In genomic region chr6:147246853-147247635, GRCh38 we compare ENCODE assay signal across 17 cellular contexts. TPM values are rescaled to one million over a fixed set of nuclear protein-coding genes. Genes with fewer than 3 reads are reported as not detected.
DNase-seq lines count a peak whose midpoint lies in the region; ATAC-seq, FAIRE-seq and TF ChIP-seq lines count a peak whose summit lies in the region.
"Had no signal": no experiment of that assay in that cellular context is flagged by ENCODE, and none has a peak within 500 bp of the region (broad histone marks: within the 10 kb centered on the region; RNA-seq: fewer than 3 reads in every experiment).

No MANE protein-coding gene starts in this region.

- H2BK20ac ChIP-seq in H1 (ENCODE audit: low read length), result no peak overlapping the region

- no peaks in the 10 kb centered on the region for H3K23me2 ChIP-seq in H1 (ENCODE audit: low read depth, low read length)

- H3K9me3 Mint-ChIP-seq in nephron progenitor cell, result peaks cover 27% of the 10 kb centered on the region
- H3K9me3 Mint-ChIP-seq: CD4-positive, alpha-beta T cell; IgD-negative memory B cell had no signal

- intact Hi-C loops in HepG2 (cut with micrococcal nuclease; ENCODE audit: unreplicated experiment), result no loop called here
- intact Hi-C loops in right lobe of liver (cut with DNase I), result no loop called here

- BruUV-seq in HepG2 (replicated peaks; lab: Mats Ljungman, UMichigan), result no TSS peak

- no peak overlapping the region for H3K4ac ChIP-seq in H1 (replicated peaks; ENCODE audit: insufficient read length, low read depth, low read length)

- no peak overlapping the region for H3K27ac Mint-ChIP-seq in nephron progenitor cell
- H3K27ac Mint-ChIP-seq: B cell; CD4-positive, alpha-beta T cell; IgD-negative memory B cell had no signal

- H3K56ac ChIP-seq in H1 (replicated peaks; ENCODE audit: insufficient read length, low read depth, low read length), result no peak overlapping the region

- TF ChIP-seq CTCF in HepG2 (CRISPR knock-in tag; IDR thresholded peaks at IDR 0.05) (no peak), right lobe of liver (IDR thresholded peaks at IDR 0.05) (no peak), H1 (IDR thresholded peaks at IDR 0.05; ENCODE audit: control extremely low read depth in 1 of 3, insufficient read depth in 1 of 3, low read depth in 1 of 3, low read length in 3 of 3) (no peak), nephron progenitor cell (IDR thresholded peaks at IDR 0.05) (no peak)

- no peak overlapping the region for H3K18ac ChIP-seq in H1 (ENCODE audit: extremely low read depth, low read length)

- H3K4me2 ChIP-seq in HepG2 (ENCODE audit: low read depth, low read length) (no peak overlapping the region), H1 (ENCODE audit: insufficient read depth in 1 of 2, low read depth in 2 of 2, low read length in 2 of 2) (no peak overlapping the region)

- H3K27me3 ChIP-seq in HepG2 (ENCODE audit: control insufficient read depth in 1 of 2, insufficient read depth in 2 of 2, low read length in 2 of 2), result no peaks in the 10 kb centered on the region
- H3K27me3 ChIP-seq in right lobe of liver, result no peaks in the 10 kb centered on the region
- no peaks in the 10 kb centered on the region for H3K27me3 ChIP-seq in H1 (replicated peaks in 1 of 4; ENCODE audit: control insufficient read depth in 3 of 4, extremely low read depth in 1 of 4, insufficient read depth in 3 of 4, low read length in 3 of 4)

- DNase-seq in HepG2 (ENCODE audit: low spot score) (no peak), right lobe of liver (no peak), SK-N-MC (ENCODE audit: low read depth, low spot score) (no peak), H1 (ENCODE audit: low read depth in 1 of 2, low spot score in 2 of 2) (no peak), nephron progenitor cell (no peak)
- DNase-seq: C1 segment of cervical spinal cord; Calu3; CD4-positive, alpha-beta T cell; DMS 273 treated with DMSO at 0.1 percent for 48 hours; DMS79; GM23248; H7 had no signal

- H3K79me2 ChIP-seq in HepG2 (ENCODE audit: insufficient read depth, low read length) (no peaks in the 10 kb centered on the region), H1 (ENCODE audit: control insufficient read depth in 1 of 2, insufficient read depth in 2 of 2, low read length in 2 of 2) (no peaks in the 10 kb centered on the region)

- no peak overlapping the region for H3K4me3 ChIP-seq in HepG2 (replicated peaks in 1 of 3; ENCODE audit: insufficient read depth in 1 of 3, low read depth in 2 of 3, low read length in 3 of 3)
- H3K4me3 ChIP-seq in right lobe of liver, result no peak overlapping the region
- peak overlapping the region; percentile 17; the same call in 1 of the 2 replicates for H3K4me3 ChIP-seq in SK-N-MC
- no peak overlapping the region for H3K4me3 ChIP-seq in H1 (ENCODE audit: extremely low read depth in 1 of 4, insufficient read depth in 2 of 4, low read depth in 3 of 4, low read length in 4 of 4)
- H3K4me3 ChIP-seq: GM12878, GM23248 had no signal

- ATAC-seq in HepG2, result no peak
- no peak for ATAC-seq in right lobe of liver
- no peak for ATAC-seq in HG03108 (IDR thresholded peaks at IDR 0.05; ENCODE audit: unreplicated experiment)
- ATAC-seq in GM18498 (IDR thresholded peaks at IDR 0.05; ENCODE audit: unreplicated experiment), result no peak
- ATAC-seq: GM12878 had no signal

- CTCF ChIA-PET in HepG2 (lab: Yijun Ruan, JAX; ENCODE audit: low intra/inter-chr PET ratio, low total read pairs) (no interaction called here), H1 (lab: Charles Lee; ENCODE audit: partially characterized antibody) (no interaction called here)

- peaks cover 58% of the 10 kb centered on the region for H3K36me3 Mint-ChIP-seq in nephron progenitor cell (ENCODE audit: low read depth)

- H4K5ac ChIP-seq in H1 (ENCODE audit: insufficient read length, low read depth, low read length), result no peak overlapping the region

- no peaks in the 10 kb centered on the region for H3K27me3 Mint-ChIP-seq in nephron progenitor cell (ENCODE audit: low read depth, poor library complexity)
- H3K27me3 Mint-ChIP-seq: B cell; CD4-positive, alpha-beta T cell; IgD-negative memory B cell had no signal

- no peaks in the 10 kb centered on the region for H3K79me1 ChIP-seq in H1 (ENCODE audit: low read depth, low read length)

- TF ChIP-seq RAD21 in HepG2 (CRISPR knock-in tag; IDR thresholded peaks at IDR 0.05) (no peak), H1 (IDR thresholded peaks at IDR 0.05 in 1 of 2, conservative IDR thresholded peaks at IDR 0.05 in 1 of 2; ENCODE audit: low read depth in 2 of 2, low read length in 2 of 2) (no peak)

- no peak overlapping the region for H3K23ac ChIP-seq in H1 (ENCODE audit: insufficient read length)

- H2BK5ac ChIP-seq in H1 (ENCODE audit: low read depth, low read length), result no peak overlapping the region

- H3K4me1 Mint-ChIP-seq in nephron progenitor cell, result no peaks in the 10 kb centered on the region
- H3K4me1 Mint-ChIP-seq: B cell had no signal

- 95% methylated on average over 5 of the region's 5 CpGs for WGBS in HepG2 (ENCODE audit: low lambda C conversion rate)
- WGBS in right lobe of liver (ENCODE audit: insufficient coverage, low coverage, low lambda C conversion rate, missing lambda C conversion rate), result 93% methylated on average over 5 of the region's 5 CpGs
- WGBS in H1 (ENCODE audit: extremely low coverage in 1 of 2, insufficient coverage in 1 of 2, insufficient read length in 1 of 2, insufficient replicate concordance in 2 of 2, low coverage in 1 of 2, low lambda C conversion rate in 2 of 2, missing lambda C conversion rate in 1 of 2), 2 experiments, result 88% methylated on average over 5 of the region's 5 CpGs; no CpG with 5 or more reads in 1 of the 2 experiments

- no peak overlapping the region for H2AFZ ChIP-seq in HepG2 (ENCODE audit: low read length)
- H2AFZ ChIP-seq in H1 (ENCODE audit: low read length), result no peak overlapping the region
- H2AFZ ChIP-seq: GM23248 had no signal

- H4K20me1 ChIP-seq in HepG2 (ENCODE audit: insufficient read depth, low read length) (no peaks in the 10 kb centered on the region), H1 (replicated peaks in 1 of 2; ENCODE audit: control insufficient read depth in 1 of 2, insufficient read depth in 2 of 2, low read length in 2 of 2) (no peaks in the 10 kb centered on the region)

- POLR2A ChIA-PET in HepG2 (lab: Yijun Ruan, JAX) (no interaction called here), H1 (lab: Charles Lee; ENCODE audit: partially characterized antibody) (no interaction called here)

- H3K9ac ChIP-seq in HepG2 (ENCODE audit: insufficient read depth, low read depth, low read length) (no peak overlapping the region), SK-N-MC (ENCODE audit: insufficient read length) (no peak overlapping the region), H1 (replicated peaks in 1 of 4; ENCODE audit: extremely low read depth in 1 of 4, low read depth in 3 of 4, low read length in 3 of 4) (peak overlapping the region in 1 of 4 experiments; percentile 34; a peak in 1 of 7 replicates)
- H3K9ac ChIP-seq: GM23248 had no signal

- H2BK15ac ChIP-seq in H1 (ENCODE audit: low read length), result no peak overlapping the region

- FAIRE-seq in HepG2 (lab: Jason Lieb, UNC), result no peak
- peak; percentile 7 for FAIRE-seq in H1 (lab: Jason Lieb, UNC)
- FAIRE-seq: GM12878 had no signal

- H3K27ac ChIP-seq in HepG2 (ENCODE audit: extremely low read length, insufficient read depth, low read length) (no peak overlapping the region), right lobe of liver (no peak overlapping the region), SK-N-MC (peak overlapping the region; percentile 16; the same call in 1 of the 2 replicates), H1 (ENCODE audit: low read depth, low read length) (no peak overlapping the region)
- H3K27ac ChIP-seq: GM23248 had no signal

- no peak overlapping the region for H2BK120ac ChIP-seq in H1 (replicated peaks; ENCODE audit: low read depth, low read length)

- no peak overlapping the region for H3K14ac ChIP-seq in H1 (ENCODE audit: insufficient read length)

- H3K9me3 ChIP-seq in HepG2 (ENCODE audit: low read length) (no peaks in the 10 kb centered on the region), right lobe of liver (no peaks in the 10 kb centered on the region), SK-N-MC (ENCODE audit: low read depth, low read length) (no peaks in the 10 kb centered on the region), H1 (ENCODE audit: insufficient read depth in 2 of 2, low read depth in 1 of 2, low read length in 1 of 2) (peaks cover 0 to 3% of the 10 kb centered on the region in 2 experiments; a peak in 1 of 4 replicates)

- H2BK12ac ChIP-seq in H1 (ENCODE audit: low read depth, low read length), result no peak overlapping the region

- in situ Hi-C loops in HepG2 (cut with HindIII; ENCODE audit: extremely low pct_ligation_motif_present, low pct_unique_long_range_greater_than_20kb), result no loop called here

- H4K91ac ChIP-seq in H1 (replicated peaks; ENCODE audit: insufficient read length, low read length), result no peak overlapping the region

- H3K4me3 Mint-ChIP-seq in nephron progenitor cell, result no peak overlapping the region
- H3K4me3 Mint-ChIP-seq: B cell; CD4-positive, alpha-beta T cell; IgD-negative memory B cell had no signal

- TF ChIP-seq EP300 in HepG2 (IDR thresholded peaks at IDR 0.05; ENCODE audit: low read depth in 2 of 2, low read length in 2 of 2) (no peak), HepG2 (CRISPR knock-in tag; IDR thresholded peaks at IDR 0.05; ENCODE audit: borderline replicate concordance) (no peak), H1 (IDR thresholded peaks at IDR 0.05; ENCODE audit: borderline replicate concordance in 1 of 2, low read depth in 2 of 2, low read length in 2 of 2) (no peak)

- TF ChIP-seq POLR2A in HepG2 (IDR thresholded peaks at IDR 0.05; ENCODE audit: insufficient read depth in 1 of 2, low read depth in 2 of 2, low read length in 2 of 2) (no peak), right lobe of liver (IDR thresholded peaks at IDR 0.05) (no peak), H1 (IDR thresholded peaks at IDR 0.05; ENCODE audit: control extremely low read depth in 1 of 2, low read depth in 2 of 2, low read length in 2 of 2) (no peak)

- peaks cover 7% of the 10 kb centered on the region in 2 experiments; a peak in 4 of 5 replicates for H3K36me3 ChIP-seq in HepG2 (replicated peaks in 1 of 2; ENCODE audit: control insufficient read depth in 1 of 2, insufficient read depth in 2 of 2, low read length in 2 of 2)
- peaks cover 0 to 5% (median 2%) of the 10 kb centered on the region in 4 donors for H3K36me3 ChIP-seq in right lobe of liver
- H3K36me3 ChIP-seq in SK-N-MC (ENCODE audit: insufficient read depth, low read length), result peaks cover 4% of the 10 kb centered on the region; the same call in 1 of the 2 replicates
- H3K36me3 ChIP-seq in H1 (ENCODE audit: control insufficient read depth in 2 of 4, insufficient read depth in 4 of 4, low read length in 3 of 4), result peaks cover 0 to 9% (median 2%) of the 10 kb centered on the region in 4 experiments; a peak in 1 of 8 replicates

- H3K4me1 ChIP-seq in HepG2 (ENCODE audit: insufficient read depth, low read length) (no peaks in the 10 kb centered on the region), right lobe of liver (no peaks in the 10 kb centered on the region), H1 (replicated peaks in 1 of 4; ENCODE audit: control insufficient read depth in 3 of 4, insufficient read depth in 4 of 4, low read length in 3 of 4) (peaks cover 0 to 4% (median 3%) of the 10 kb centered on the region in 4 experiments; a peak in 3 of 7 replicates)

- H2AK5ac ChIP-seq in H1 (ENCODE audit: low read depth, low read length), result no peak overlapping the region

- H4K8ac ChIP-seq in H1 (ENCODE audit: extremely low read depth, insufficient read depth, low read length), result no peak overlapping the region

RNA-seq across cellular contexts. Expression of gene STXBP5, which starts 42.8 kb away (rescaled TPM):
- total RNA-seq in HepG2 (2016; rRNA removed; fragmentation: Illumina TruSeq; extraction: Trizol), result 19.4 and 21.8 TPM in 2 replicates
- total RNA-seq in HepG2 (2016; cell fraction: cytosol; rRNA removed; fragmentation: Illumina TruSeq; extraction: Trizol; ENCODE audit: low read depth), result 3.0 and 4.1 TPM in 2 replicates
- total RNA-seq in HepG2 (2016; cell fraction: insoluble cytoplasmic fraction; rRNA removed; fragmentation: Illumina TruSeq; extraction: Trizol), result 18.5 and 18.8 TPM in 2 replicates
- total RNA-seq in HepG2 (2016; cell fraction: membrane; rRNA removed; fragmentation: Illumina TruSeq; extraction: Trizol), result 6.7 and 8.3 TPM in 2 replicates
- total RNA-seq in HepG2 (2016; cell fraction: nucleus; rRNA removed; fragmentation: Illumina TruSeq; extraction: Trizol), result 36.7 and 39.8 TPM in 2 replicates
- polyA plus RNA-seq in HepG2 (2011; rRNA removed), result 8.8 and 9.5 TPM in 2 replicates
- 3.9 and 6.8 TPM in 2 replicates for polyA plus RNA-seq in HepG2 (2011; cell fraction: cytosol; rRNA removed)
- 7.1 and 11.0 TPM in 2 replicates for polyA plus RNA-seq in HepG2 (2011; cell fraction: nucleus; rRNA removed)
- 5.4 and 7.4 TPM in 2 replicates for polyA plus RNA-seq in HepG2 (2012)
- 0.29 and 0.48 TPM in 2 replicates for polyA plus RNA-seq in HepG2 (2016; cell fraction: cytosol; fragmentation: Illumina TruSeq; extraction: Trizol; ENCODE audit: low read depth)
- polyA plus RNA-seq in HepG2 (2016; cell fraction: insoluble cytoplasmic fraction; fragmentation: Illumina TruSeq; extraction: Trizol; ENCODE audit: low read depth), result 10.8 and 12.3 TPM in 2 replicates
- 1.5 and 1.9 TPM in 2 replicates for polyA plus RNA-seq in HepG2 (2016; cell fraction: membrane; fragmentation: Illumina TruSeq; extraction: Trizol; ENCODE audit: low read depth)
- 14.3 and 16.7 TPM in 2 replicates for polyA plus RNA-seq in HepG2 (2016; cell fraction: nucleus; fragmentation: Illumina TruSeq; extraction: Trizol; ENCODE audit: insufficient read depth, low read depth)
- polyA minus RNA-seq in HepG2 (2011; rRNA and poly(A)+ RNA removed; ENCODE audit: low replicate concordance), result 22.2 and 28.0 TPM in 2 replicates
- polyA minus RNA-seq in HepG2 (2011; cell fraction: cytosol; rRNA and poly(A)+ RNA removed), result 22.2 and 25.0 TPM in 2 replicates
- polyA minus RNA-seq in HepG2 (2011; cell fraction: nucleus; rRNA and poly(A)+ RNA removed), result 87.7 and 92.5 TPM in 2 replicates
- 1 to 10 TPM; 3.9 to 7.6 (median 5.7) TPM for total RNA-seq in right lobe of liver
- total RNA-seq in H1 (2021; fragmentation: NEBNext Ultra II Directional; extraction: Animal tissue kit (Norgen Biotek cat#: 25700)), result 10.8 and 12.0 TPM in 2 replicates
- polyA plus RNA-seq in H1 (2011; rRNA removed), result 2.5 and 2.7 TPM in 2 replicates
- polyA plus RNA-seq in H1 (2011; cell fraction: cytosol; rRNA removed), result 3.4 TPM
- 7.3 TPM for polyA plus RNA-seq in H1 (2011; cell fraction: nucleus; rRNA removed)
- polyA plus RNA-seq in H1 (2012, experiment 1 of 2), result 3.2 to 5.4 TPM (median 4.8 TPM) in 4 replicates
- 0.29 TPM for polyA plus RNA-seq in H1 (2012, experiment 2 of 2)
- 3.1 TPM for polyA plus RNA-seq in H1 (2013, experiment 1 of 2)
- polyA plus RNA-seq in H1 (2013, experiment 2 of 2), result 2.5 TPM
- polyA minus RNA-seq in H1 (2011; rRNA and poly(A)+ RNA removed), result 19.5 and 26.8 TPM in 2 replicates
- 8.7 TPM for polyA minus RNA-seq in H1 (2011; cell fraction: cytosol; rRNA and poly(A)+ RNA removed)
- 45.4 TPM for polyA minus RNA-seq in H1 (2011; cell fraction: nucleus; rRNA and poly(A)+ RNA removed)

Comparison
In these comparisons a context has a peak if more than half of its experiments do, and no peak if none do; other contexts are left out.
1. Of the 41 proteins assayed by ChIP-seq in both HepG2 and H1: peak only in HepG2: MAFK; only in H1: none; in both: none; in neither: 40.